ENCODE assay signal across 29 cellular contexts in the genomic region with DNA sequence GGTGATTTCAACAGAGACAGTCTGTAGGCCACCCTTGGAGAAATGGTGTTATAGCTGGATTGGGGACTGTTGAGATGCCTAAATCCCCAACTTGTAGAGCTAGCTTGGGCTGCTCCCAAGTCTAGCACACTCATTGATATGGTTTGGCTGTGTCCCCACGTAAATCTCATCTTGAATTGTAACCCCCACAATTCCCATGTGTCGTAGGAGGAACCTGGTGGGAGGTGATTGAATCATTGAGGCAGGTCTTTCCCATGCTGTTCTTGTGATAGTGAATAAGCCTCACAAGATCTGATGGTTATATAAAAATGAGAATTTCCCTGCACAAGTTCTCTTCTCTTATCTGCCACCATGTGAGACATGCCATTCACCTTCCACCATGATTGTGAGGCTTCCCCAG.
"Had no signal": no experiment of that assay in that cellular context is flagged by ENCODE, and none has a peak within 500 bp of the region (broad histone marks: within the 10 kb centered on the region; RNA-seq: fewer than 3 reads in every experiment).

No MANE protein-coding gene starts in this region.

- DNase-seq: activated effector memory CD4-positive, alpha-beta T cell treated with anti-CD3 and anti-CD28 coated beads, Interleukin-2, amount 50 U/mL, for 16 hours; activated effector memory CD4-positive, alpha-beta T cell treated with Interleukin-2 at 50 U/mL for 16 hours; activated gamma-delta T cell; activated gamma-delta T cell treated with Interleukin-2 at 50 U/mL for 16 hours; activated naive CD4-positive, alpha-beta T cell; activated naive CD4-positive, alpha-beta T cell treated with anti-CD3 and anti-CD28 coated beads for 36 hours; activated naive CD4-positive, alpha-beta T cell treated with anti-CD3 and anti-CD28 coated beads, Interleukin-2, amount 10 ng/mL, durations not matched to agents 7 days and 5 days; activated naive CD4-positive, alpha-beta T cell treated with anti-CD3 and anti-CD28 coated beads, Interleukin-2, amount 50 U/mL, for 16 hours; activated naive CD4-positive, alpha-beta T cell treated with Interleukin-2 at 50 U/mL for 16 hours; activated naive CD8-positive, alpha-beta T cell treated with anti-CD3 and anti-CD28 coated beads for 36 hours; activated naive CD8-positive, alpha-beta T cell treated with anti-CD3 and anti-CD28 coated beads, Interleukin-2, amount 10 ng/mL, durations not matched to agents 7 days and 5 days; activated naive CD8-positive, alpha-beta T cell treated with anti-CD3 and anti-CD28 coated beads, Interleukin-2, amount 50 U/mL, for 24 hours; activated T-cell treated with anti-CD3 and anti-CD28 coated beads for 4 hours; activated T-cell treated with anti-CD3 and anti-CD28 coated beads, Interleukin-2, amount 50 U/mL, for 1 hour; activated T-cell treated with anti-CD3 and anti-CD28 coated beads, Interleukin-2, amount 50 U/mL, for 24 hours; activated T-cell treated with anti-CD3 and anti-CD28 coated beads, Interleukin-2, amount 50 U/mL, for 4 hours; activated T-cell treated with anti-CD3 and anti-CD28 coated beads, Interleukin-2, amount 50 U/mL, for 48 hours; activated T-cell treated with anti-CD3 and anti-CD28 coated beads, Interleukin-2, amount 50 U/mL, for 72 hours; adrenal gland; amniotic stem cell; body of pancreas; brain microvascular endothelial cell; central memory CD4-positive, alpha-beta T cell; cerebellar nuclear complex had no signal

- H3K27me3 ChIP-seq: adrenal gland, ascending aorta, body of pancreas, brain microvascular endothelial cell, cardiac muscle cell had no signal

- H3K27ac ChIP-seq: adrenal gland, ascending aorta, body of pancreas, brain microvascular endothelial cell, breast epithelium, cardiac muscle cell had no signal

- ATAC-seq: activated naive CD4-positive, alpha-beta T cell treated with anti-CD3 and anti-CD28 coated beads, Interleukin-2, amount 50 U/mL, for 72 hours; activated naive CD8-positive, alpha-beta T cell treated with anti-CD3 and anti-CD28 coated beads, Interleukin-2, amount 50 U/mL, for 24 hours; activated T-cell treated with anti-CD3 and anti-CD28 coated beads, Interleukin-2, amount 50 U/mL, for 4 hours; activated T-cell treated with anti-CD3 and anti-CD28 coated beads, Interleukin-2, amount 50 U/mL, for 72 hours; activated T-helper 17 cell treated with anti-CD3 and anti-CD28 coated beads, Interleukin-2, amount 50 U/mL, for 72 hours; body of pancreas had no signal

- H3K9me3 ChIP-seq: adrenal gland, ascending aorta, body of pancreas, breast epithelium had no signal

- H3K4me1 ChIP-seq: adrenal gland, body of pancreas, breast epithelium had no signal

- H3K36me3 ChIP-seq: adrenal gland, ascending aorta, brain microvascular endothelial cell, breast epithelium, cardiac muscle cell had no signal

- H3K4me3 ChIP-seq: adrenal gland, ascending aorta, body of pancreas, breast epithelium, cardiac muscle cell had no signal
